Comparison of ENCODE assay signal across 23 cellular contexts in the genomic region with DNA sequence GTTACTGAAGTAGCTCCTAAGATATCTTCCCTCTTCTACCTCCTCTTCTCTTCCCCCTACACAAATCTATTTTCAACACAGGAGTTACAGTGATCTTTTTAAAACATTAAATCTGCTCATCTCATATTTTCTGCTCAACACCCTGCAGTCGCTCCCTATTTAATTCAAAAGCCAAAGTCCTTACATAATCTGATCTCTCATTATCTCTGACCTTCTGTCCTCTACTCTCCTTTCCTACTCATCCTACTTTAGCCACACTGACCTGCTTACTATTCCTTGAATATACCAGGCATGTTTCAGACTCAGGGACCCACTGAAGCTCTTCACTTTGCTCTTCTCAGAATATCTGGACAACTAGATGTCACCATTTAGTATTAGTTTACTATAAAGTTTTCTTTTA.
DNase-seq lines count a peak whose midpoint lies in the region; ATAC-seq, FAIRE-seq and TF ChIP-seq lines count a peak whose summit lies in the region.
"Had no signal": no experiment of that assay in that cellular context is flagged by ENCODE, and none has a peak within 500 bp of the region (broad histone marks: within the 10 kb centered on the region; RNA-seq: fewer than 3 reads in every experiment).

No MANE protein-coding gene starts in this region.

- no peaks in the 10 kb centered on the region for H4K20me1 ChIP-seq in astrocyte (ENCODE audit: insufficient read depth, low read length)
- H4K20me1 ChIP-seq: BLaER1 treated with 17β-estradiol and CSF1 and Interleukin-3, amounts not matched to agents 10 nM and 100 nM had no signal

- H3K9me3 Mint-ChIP-seq in activated naive CD4-positive, alpha-beta T cell treated with anti-CD3 and anti-CD28 coated beads, Interleukin-2, amount 50 U/mL, for 24 hours = no peaks in the 10 kb centered on the region
- H3K9me3 Mint-ChIP-seq in astrocyte (ENCODE audit: unreplicated experiment) = no peaks in the 10 kb centered on the region
- no peaks in the 10 kb centered on the region for H3K9me3 Mint-ChIP-seq in nephron progenitor cell
- H3K9me3 Mint-ChIP-seq: CD4-positive, alpha-beta T cell; CD8-positive, alpha-beta memory T cell; GM23338; H9 had no signal

- H3K36me3 Mint-ChIP-seq in activated naive CD4-positive, alpha-beta T cell treated with anti-CD3 and anti-CD28 coated beads, Interleukin-2, amount 50 U/mL, for 24 hours = no peaks in the 10 kb centered on the region
- H3K36me3 Mint-ChIP-seq in astrocyte (ENCODE audit: low read depth, unreplicated experiment) (peaks cover 3% of the 10 kb centered on the region), nephron progenitor cell (ENCODE audit: low read depth) (no peaks in the 10 kb centered on the region)

- H3K4me2 ChIP-seq in astrocyte (ENCODE audit: low read length) = no peak overlapping the region
- H3K4me2 ChIP-seq: A549; BLaER1 treated with 17β-estradiol and CSF1 and Interleukin-3, amounts not matched to agents 10 nM and 100 nM; GM23338 had no signal

- peak overlapping the region; percentile 13 for H3K27ac Mint-ChIP-seq in activated naive CD4-positive, alpha-beta T cell treated with anti-CD3 and anti-CD28 coated beads, Interleukin-2, amount 50 U/mL, for 24 hours
- H3K27ac Mint-ChIP-seq in astrocyte (ENCODE audit: unreplicated experiment) (peak overlapping the region; percentile 59), nephron progenitor cell (peak overlapping the region; percentile 6)
- H3K27ac Mint-ChIP-seq: CD14-positive monocyte; CD4-positive, alpha-beta T cell; GM23338 had no signal

- H3K9ac ChIP-seq in astrocyte (ENCODE audit: low read length) = no peak overlapping the region
- H3K9ac ChIP-seq: BLaER1 treated with 17β-estradiol and CSF1 and Interleukin-3, amounts not matched to agents 10 nM and 100 nM had no signal

- no peak for ATAC-seq in HG03354 (IDR thresholded peaks at IDR 0.05; ENCODE audit: poor library complexity, severe bottlenecking, unreplicated experiment)
- ATAC-seq: A549, GM23338, HCT116 had no signal

- H3K79me2 ChIP-seq in astrocyte (ENCODE audit: insufficient read depth, low read length) = no peaks in the 10 kb centered on the region

- H3K9me3 ChIP-seq in astrocyte (ENCODE audit: insufficient read depth, low read depth, low read length) = no peaks in the 10 kb centered on the region
- H3K9me3 ChIP-seq: A549; BE2C; BLaER1 treated with 17β-estradiol and CSF1 and Interleukin-3, amounts not matched to agents 10 nM and 100 nM had no signal

- no peak overlapping the region for H2AFZ ChIP-seq in astrocyte (ENCODE audit: low read depth, low read length)
- H2AFZ ChIP-seq: GM23338 had no signal

- peaks cover 2% of the 10 kb centered on the region for H3K4me1 Mint-ChIP-seq in activated naive CD4-positive, alpha-beta T cell treated with anti-CD3 and anti-CD28 coated beads, Interleukin-2, amount 50 U/mL, for 24 hours
- H3K4me1 Mint-ChIP-seq in astrocyte (ENCODE audit: low read depth, unreplicated experiment) (peaks cover 7% of the 10 kb centered on the region), nephron progenitor cell (peaks cover 5% of the 10 kb centered on the region)

- no peak for TF ChIP-seq CTCF in astrocyte (IDR thresholded peaks at IDR 0.05; ENCODE audit: insufficient read depth, low read depth, low read length)
- TF ChIP-seq CTCF in nephron progenitor cell (IDR thresholded peaks at IDR 0.05) = no peak

- no peaks in the 10 kb centered on the region for H3K27me3 ChIP-seq in astrocyte (ENCODE audit: insufficient read depth, low read length)
- H3K27me3 ChIP-seq: BE2C; BLaER1 treated with 17β-estradiol and CSF1 and Interleukin-3, amounts not matched to agents 10 nM and 100 nM had no signal

- FAIRE-seq in astrocyte (lab: Jason Lieb, UNC) = no peak
- FAIRE-seq: A549, GM12891, GM18507 had no signal

- H3K36me3 ChIP-seq in astrocyte (ENCODE audit: insufficient read depth, low read length) = peaks cover 2% of the 10 kb centered on the region
- H3K36me3 ChIP-seq: BE2C had no signal

- DNase-seq in activated naive CD4-positive, alpha-beta T cell treated with anti-CD3 and anti-CD28 coated beads, Interleukin-2, amount 50 U/mL, for 16 hours = no peak
- DNase-seq in astrocyte (ENCODE audit: low read depth) = no peak
- DNase-seq in nephron progenitor cell = no peak
- no peak for DNase-seq in HUDEP-2 (lab: John Stamatoyannopoulos, UW; ENCODE audit: unreplicated experiment in 76 of 76)
- DNase-seq: 8988T; ACHN; AML-193; BE2C; CD4-positive, alpha-beta T cell; CD8-positive, alpha-beta memory T cell; DMS53; DMS79 treated with DMSO at 0.1 percent for 48 hours; GF-D8; H9 had no signal

- no peak overlapping the region for H3K27ac ChIP-seq in astrocyte (ENCODE audit: low read depth, low read length)
- H3K27ac ChIP-seq: A549; BLaER1 treated with 17β-estradiol and CSF1 and Interleukin-3, amounts not matched to agents 10 nM and 100 nM had no signal

- H3K27me3 Mint-ChIP-seq in activated naive CD4-positive, alpha-beta T cell treated with anti-CD3 and anti-CD28 coated beads, Interleukin-2, amount 50 U/mL, for 24 hours = peaks cover 2% of the 10 kb centered on the region
- no peaks in the 10 kb centered on the region for H3K27me3 Mint-ChIP-seq in astrocyte (ENCODE audit: low read depth, unreplicated experiment)
- H3K27me3 Mint-ChIP-seq in nephron progenitor cell (ENCODE audit: low read depth, poor library complexity) = no peaks in the 10 kb centered on the region

- no peak overlapping the region for H3K4me3 Mint-ChIP-seq in activated naive CD4-positive, alpha-beta T cell treated with anti-CD3 and anti-CD28 coated beads, Interleukin-2, amount 50 U/mL, for 24 hours
- H3K4me3 Mint-ChIP-seq in astrocyte (ENCODE audit: unreplicated experiment) (no peak overlapping the region), nephron progenitor cell (no peak overlapping the region)
- H3K4me3 Mint-ChIP-seq: CD14-positive monocyte; CD4-positive, alpha-beta T cell; CD8-positive, alpha-beta memory T cell; GM23338; H9 had no signal

- no peaks in the 10 kb centered on the region for H3K4me1 ChIP-seq in astrocyte (ENCODE audit: insufficient read depth, low read length)
- H3K4me1 ChIP-seq: A549, BE2C had no signal

- H3K4me3 ChIP-seq in astrocyte (ENCODE audit: insufficient read depth, low read depth, low read length) = no peak overlapping the region
- H3K4me3 ChIP-seq: A549; BLaER1 treated with 17β-estradiol and CSF1 and Interleukin-3, amounts not matched to agents 10 nM and 100 nM; GM23338 had no signal

Comparison
In these comparisons a context has a peak if more than half of its experiments do, and no peak if none do; other contexts are left out.
1. H3K27ac Mint-ChIP-seq: peak in every context shown above with its lines; median percentile 59 in astrocyte; 13 in activated naive CD4-positive, alpha-beta T cell treated with anti-CD3 and anti-CD28 coated beads, Interleukin-2, amount 50 U/mL, for 24 hours; 6 in nephron progenitor cell.